In the genomic region with DNA sequence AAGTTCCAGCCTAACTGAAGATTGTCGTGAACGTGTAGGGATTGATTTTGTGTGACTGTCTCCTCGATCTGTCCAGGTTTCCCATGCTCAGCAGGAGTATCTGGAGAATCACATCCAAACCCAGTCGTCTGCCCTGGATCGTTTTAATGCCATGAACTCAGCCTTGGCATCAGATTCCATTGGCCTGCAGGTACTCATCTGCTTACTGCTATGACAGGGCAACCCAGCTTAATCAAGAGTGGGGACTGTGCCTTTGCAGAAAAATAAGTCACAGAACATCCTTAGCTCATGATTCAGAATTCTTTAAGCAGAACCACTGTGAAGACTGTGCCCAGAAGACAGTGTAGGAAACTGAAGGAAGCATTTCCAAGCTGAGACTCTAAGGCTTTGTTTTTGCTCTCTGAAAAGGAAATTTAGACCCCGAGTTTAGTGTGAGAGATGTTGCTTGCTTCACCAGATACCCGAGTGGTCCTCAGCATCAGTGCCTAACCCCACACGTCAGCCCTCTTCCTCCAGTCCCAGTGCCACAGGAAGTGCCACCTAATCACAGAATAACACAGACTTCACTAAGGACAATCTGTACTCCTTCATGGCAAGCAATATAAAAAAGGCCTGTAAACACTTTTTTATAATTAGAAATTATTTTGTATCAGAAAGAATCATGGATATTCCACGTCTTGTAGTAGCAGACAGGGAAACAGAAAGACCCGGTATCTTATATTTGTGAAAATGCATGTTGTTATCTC, we compare ENCODE assay signal across 24 cellular contexts. TPM values are rescaled to one million over a fixed set of nuclear protein-coding genes. Genes with fewer than 3 reads are reported as not detected.
"Had no signal": no experiment of that assay in that cellular context is flagged by ENCODE, and none has a peak within 500 bp of the region (broad histone marks: within the 10 kb centered on the region; RNA-seq: fewer than 3 reads in every experiment).

No MANE protein-coding gene starts in this region.

- H3K36me3 ChIP-seq: MG63, SJSA1 had no signal

- H3K9me3 ChIP-seq: breast epithelium, MG63, SJSA1 had no signal

- DNase-seq: activated B cell treated with CpG ODN at 0.5 μM for 24 hours; activated CD4-positive, alpha-beta T cell treated with anti-CD3 and anti-CD28 coated beads for 1 hour; activated CD4-positive, alpha-beta T cell treated with anti-CD3 and anti-CD28 coated beads, Interleukin-2, amount 10 ng/mL, durations not matched to agents 24 days and 14 days; activated CD4-positive, alpha-beta T cell treated with anti-CD3 and anti-CD28 coated beads, Interleukin-2, amount 50 U/mL, for 48 hours; activated CD8-positive, alpha-beta memory T cell treated with anti-CD3 and anti-CD28 coated beads, Interleukin-2, amount 10 ng/mL, durations not matched to agents 7 days and 5 days; activated effector memory CD4-positive, alpha-beta T cell treated with Interleukin-2 at 50 U/mL for 16 hours; activated naive CD4-positive, alpha-beta T cell; activated T-cell treated with anti-CD3 and anti-CD28 coated beads, Interleukin-2, amount 50 U/mL, for 24 hours; aorta; MG63; NCI-H1105; NCI-H1436 treated with DMSO at 0.1 percent for 48 hours; NCI-H187 treated with DMSO at 0.1 percent for 48 hours; NCI-H2081 treated with DMSO at 0.1 percent for 48 hours; NCI-H526; NCI-H774; RPMI8226; SHP77; T-helper 9 cell had no signal

- H3K4me3 ChIP-seq: breast epithelium, MG63, SJSA1 had no signal

- H3K4me1 ChIP-seq: breast epithelium, SJSA1 had no signal

- ATAC-seq: activated CD8-positive, alpha-beta memory T cell treated with anti-CD3 and anti-CD28 coated beads, Interleukin-2, amount 10 ng/mL, durations not matched to agents 7 days and 5 days had no signal

- H3K27me3 ChIP-seq: breast epithelium, MG63, SJSA1 had no signal

- H3K27ac ChIP-seq: SJSA1 had no signal

RNA-seq across cellular contexts. Expression of gene MYZAP, which starts 34.2 kb away (rescaled TPM):
- total RNA-seq: activated CD4-positive, alpha-beta T cell treated with anti-CD3 and anti-CD28 coated beads, Interleukin-2, amount 10 ng/mL, durations not matched to agents 24 days and 14 days; activated CD8-positive, alpha-beta memory T cell treated with anti-CD3 and anti-CD28 coated beads, Interleukin-2, amount 10 ng/mL, durations not matched to agents 7 days and 5 days; activated T-helper 1 cell treated with anti-CD3 and anti-CD28 coated beads, Interleukin-12 subunit alpha, Interleukin-12 subunit beta, Interleukin-2, Interleukin-4 antibody, amounts not matched to agents 30 ng/mL and 10 ng/mL and 1 ng/mL, durations not matched to agents 14 hours and 24 hours and 36 hours; NCI-H460; OCI-LY7; SJSA1 had no signal
